ENCODE assay signal across 8 cellular contexts in genomic region chr5:31639488-31640011, GRCh38. TPM values are rescaled to one million over a fixed set of nuclear protein-coding genes. Genes with fewer than 3 reads are reported as not detected.
DNase-seq lines count a peak whose midpoint lies in the region; ATAC-seq and TF ChIP-seq lines count a peak whose summit lies in the region.

No MANE protein-coding gene starts in this region.

- peak; percentile 7 for DNase-seq in neural crest cell (ENCODE audit: low read depth, low spot score)
- no peak for DNase-seq in cortex of kidney (lab: John Stamatoyannopoulos, UW)
- DNase-seq in NCI-H510A treated with DMSO at 0.1 percent for 48 hours (lab: John Stamatoyannopoulos, UW): no peak
- no peak for DNase-seq in NCI-H748 treated with DMSO at 0.1 percent for 48 hours (lab: John Stamatoyannopoulos, UW)

- H3K27me3 Mint-ChIP-seq in neural crest cell (ENCODE audit: low read depth): peaks cover 27% of the 10 kb centered on the region

- H3K9ac ChIP-seq in KMS-11: no peak overlapping the region

- H3K4me1 ChIP-seq in KMS-11 (ENCODE audit: low read depth, poor library complexity, severe bottlenecking) (peaks cover 6% of the 10 kb centered on the region), ectodermal cell (ENCODE audit: control insufficient read depth, insufficient read depth, low read length) (peaks cover 10% of the 10 kb centered on the region)

- H3K27me3 ChIP-seq in KMS-11 (ENCODE audit: insufficient read depth, low read depth) (no peaks in the 10 kb centered on the region), ectodermal cell (ENCODE audit: control insufficient read depth, insufficient read depth, low read length, poor library complexity, severe bottlenecking) (peaks cover 65% of the 10 kb centered on the region)

- H4K20me1 ChIP-seq in KMS-11 (ENCODE audit: insufficient read depth): no peaks in the 10 kb centered on the region

- H3K27ac ChIP-seq in KMS-11: no peak overlapping the region
- H3K27ac ChIP-seq in ectodermal cell (ENCODE audit: insufficient read depth, low read depth, low read length, poor library complexity, severe bottlenecking): no peak overlapping the region

- H3K79me2 ChIP-seq in KMS-11 (ENCODE audit: insufficient read depth, low read depth): no peaks in the 10 kb centered on the region

- H3K4me3 Mint-ChIP-seq in neural crest cell: no peak overlapping the region

- TF ChIP-seq CTCF in KMS-11 (conservative IDR thresholded peaks at IDR 0.05; ENCODE audit: low read depth, low read length) (no peak), neural crest cell (conservative IDR thresholded peaks at IDR 0.05) (no peak)

- peaks cover 5% of the 10 kb centered on the region for H3K4me1 Mint-ChIP-seq in neural crest cell

- no peaks in the 10 kb centered on the region for H3K9me3 Mint-ChIP-seq in neural crest cell

- H3K9me3 ChIP-seq in ectodermal cell (ENCODE audit: control insufficient read depth, low read length): no peaks in the 10 kb centered on the region

- H2AFZ ChIP-seq in KMS-11 (ENCODE audit: low read depth): no peak overlapping the region; the same call in 1 of the 2 replicates

- 0 out of 2 replicates have a peak overlapping the region, but pooled peaks have one; percentile 24 for H3K4me2 ChIP-seq in KMS-11

- WGBS in ectodermal cell, 2 experiments: 0 to 1% methylated on average over 41 of the region's 41 CpGs

- ATAC-seq in GM18511 (IDR thresholded peaks at IDR 0.05; ENCODE audit: unreplicated experiment) (peak; percentile 8), GM18867 (IDR thresholded peaks at IDR 0.05; ENCODE audit: unreplicated experiment) (no peak)

- H3K4me3 ChIP-seq in KMS-11 (IDR thresholded peaks at IDR 0.05; ENCODE audit: insufficient read depth, low read depth, low read length) (no peak overlapping the region), ectodermal cell (ENCODE audit: insufficient read depth, low read depth, low read length) (peak overlapping the region; percentile 73)

- H3K36me3 ChIP-seq in KMS-11 (ENCODE audit: insufficient read depth) (no peaks in the 10 kb centered on the region), ectodermal cell (ENCODE audit: control insufficient read depth, insufficient read depth, low read length) (no peaks in the 10 kb centered on the region)

- no peaks in the 10 kb centered on the region for H3K36me3 Mint-ChIP-seq in neural crest cell (ENCODE audit: low read depth)

- no peak overlapping the region for H3K27ac Mint-ChIP-seq in neural crest cell (ENCODE audit: unreplicated experiment)

RNA-seq across cellular contexts. Expression of gene PDZD2, which starts 0.6 kb away (rescaled TPM):
- 2.3 TPM for polyA plus RNA-seq in ectodermal cell (2013, experiment 1 of 4)
- polyA plus RNA-seq in ectodermal cell (2013, experiment 2 of 4): 2.0 TPM
- 1.4 TPM for polyA plus RNA-seq in ectodermal cell (2013, experiment 3 of 4)
- 1.4 TPM for polyA plus RNA-seq in ectodermal cell (2013, experiment 4 of 4)
- total RNA-seq in neural crest cell: 0.65 and 1.3 TPM in 2 replicates
